Comparison of ENCODE assay signal across 1 cellular context in the genomic region with DNA sequence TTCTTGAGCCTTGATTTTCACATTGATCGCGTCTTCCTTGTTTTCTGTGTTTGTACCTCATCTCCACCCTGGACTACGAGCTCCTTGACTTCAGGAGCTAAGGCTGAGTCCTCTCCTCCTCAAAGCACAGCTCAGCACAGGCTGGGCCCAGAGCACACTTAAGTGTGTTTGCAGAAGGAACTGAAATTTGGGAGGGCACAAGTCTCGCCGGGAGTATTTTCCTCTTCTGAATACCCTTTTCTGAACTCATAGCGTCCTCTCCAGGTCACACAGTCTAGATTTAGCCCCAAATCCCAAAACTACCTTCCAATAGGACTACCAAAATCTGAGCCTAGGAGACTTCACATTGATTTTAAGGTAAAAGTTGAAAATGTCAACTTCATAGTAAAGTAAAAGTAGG.
A peak's percentile ranks its signal among the peaks of the same experiment; 100 is the strongest.
TF ChIP-seq lines count a peak whose summit lies in the region.

No MANE protein-coding gene starts in this region.

TF ChIP-seq in GM12878, 131 proteins besides CTCF, POLR2A, EP300 and RAD21:
- TF ChIP-seq MEF2B (IDR thresholded peaks at IDR 0.05; ENCODE audit: partially characterized antibody, poor library complexity, severe bottlenecking) (no peak), SMC3 (IDR thresholded peaks at IDR 0.05; ENCODE audit: borderline replicate concordance, low read length) (peak; percentile 14; the same call in 1 of the 2 replicates), BHLHE40 (IDR thresholded peaks at IDR 0.05; ENCODE audit: borderline replicate concordance in 1 of 2, low read depth in 2 of 2, low read length in 1 of 2) (no peak)
TF ChIP-seq in GM12878: peak in this region for 1.
